9 cellular contexts compared by ENCODE assay signal in genomic region chr19:31292639-31293185, GRCh38. TPM values are rescaled to one million over a fixed set of nuclear protein-coding genes. Genes with fewer than 3 reads are reported as not detected.
"Had no signal": no experiment of that assay in that cellular context is flagged by ENCODE, and none has a peak within 500 bp of the region (broad histone marks: within the 10 kb centered on the region; RNA-seq: fewer than 3 reads in every experiment).

No MANE protein-coding gene starts in this region.

- DNase-seq: GDM1, GF-D8 had no signal

- ATAC-seq: GM12878 had no signal

- H3K4me3 ChIP-seq: GM12878 had no signal

- FAIRE-seq: G401.6, GM12878, GM12891, GM12892, GM18507, GM19239 had no signal

RNA-seq across cellular contexts. Expression of gene TSHZ3, which starts 56.5 kb away (rescaled TPM):
- total RNA-seq: G401 had no signal
- polyA plus RNA-seq: GM12878 had no signal
